ENCODE assay signal across 3 cellular contexts in the genomic region with DNA sequence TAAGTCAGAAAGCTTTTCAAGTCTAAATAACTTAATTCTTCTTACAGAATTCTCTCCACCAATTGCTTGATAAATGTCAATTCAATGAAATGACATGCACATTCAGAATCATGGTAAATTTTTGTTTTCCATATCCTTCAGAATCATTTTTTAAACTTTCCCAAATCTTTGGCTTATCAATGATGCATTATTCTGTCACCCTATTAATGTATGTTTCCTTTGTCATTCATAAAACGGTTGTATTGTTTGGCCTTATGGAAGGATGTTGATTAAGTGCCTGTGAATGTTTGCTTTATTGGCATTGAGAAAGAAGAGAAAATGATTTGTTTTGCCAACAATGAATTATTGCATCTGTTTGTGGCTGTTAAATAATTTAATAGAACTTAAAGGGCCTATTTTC.
TF ChIP-seq lines count a peak whose summit lies in the region.

No MANE protein-coding gene starts in this region.

TF ChIP-seq in A549, 52 proteins besides CTCF, POLR2A, EP300 and RAD21:
- TF ChIP-seq HDAC2 (IDR thresholded peaks at IDR 0.05) = no peak
- TF ChIP-seq KDM1A (IDR thresholded peaks at IDR 0.05; ENCODE audit: low read depth) = no peak
- TF ChIP-seq EHMT2 (IDR thresholded peaks at IDR 0.05; ENCODE audit: low read depth) = no peak
- TF ChIP-seq CHD4 (IDR thresholded peaks at IDR 0.05; ENCODE audit: borderline replicate concordance) = no peak
- no peak for TF ChIP-seq ZC3H11A (IDR thresholded peaks at IDR 0.05)
- no peak for TF ChIP-seq POLR2AphosphoS2 (conservative IDR thresholded peaks at IDR 0.05; ENCODE audit: low read length)
- no peak for TF ChIP-seq NR3C1 (IDR thresholded peaks at IDR 0.05)

TF ChIP-seq in GM23338, 12 proteins besides CTCF, POLR2A, EP300 and RAD21 (continues in another document):
- no peak for TF ChIP-seq STAT1 (IDR thresholded peaks at IDR 0.05; ENCODE audit: unreplicated experiment)
- no peak for TF ChIP-seq POLR2AphosphoS5 (IDR thresholded peaks at IDR 0.05; ENCODE audit: low read depth)
- TF ChIP-seq NANOG (IDR thresholded peaks at IDR 0.05; ENCODE audit: borderline replicate concordance) = no peak
- no peak for TF ChIP-seq ZNF462 (CRISPR knock-in tag; IDR thresholded peaks at IDR 0.05)
- TF ChIP-seq CREB1 (CRISPR knock-in tag; IDR thresholded peaks at IDR 0.05; ENCODE audit: low read depth) = no peak
- no peak for TF ChIP-seq EZH2phosphoT487 (IDR thresholded peaks at IDR 0.05; ENCODE audit: unreplicated experiment)
- TF ChIP-seq REST (IDR thresholded peaks at IDR 0.05; ENCODE audit: unreplicated experiment) = no peak
- no peak for TF ChIP-seq ZNF331 (CRISPR knock-in tag; IDR thresholded peaks at IDR 0.05; ENCODE audit: low read depth)
- TF ChIP-seq ZNF114 (CRISPR knock-in tag; IDR thresholded peaks at IDR 0.05) = no peak
- no peak for TF ChIP-seq EZH2 (IDR thresholded peaks at IDR 0.05; ENCODE audit: low read depth, unreplicated experiment)
- no peak for TF ChIP-seq JUNB (IDR thresholded peaks at IDR 0.05; ENCODE audit: unreplicated experiment)

TF ChIP-seq in endothelial cell of umbilical vein, 7 proteins besides CTCF, POLR2A, EP300 and RAD21:
- TF ChIP-seq FOS (IDR thresholded peaks at IDR 0.05; ENCODE audit: borderline replicate concordance, insufficient read depth, low read length) = peak; percentile 71
- TF ChIP-seq JUN (IDR thresholded peaks at IDR 0.05; ENCODE audit: borderline replicate concordance, insufficient read depth, insufficient read length, low read depth) = no peak
- TF ChIP-seq GATA2 (IDR thresholded peaks at IDR 0.05; ENCODE audit: insufficient read depth, insufficient read length, low read depth, low read length) = peak; percentile 73
